14 cellular contexts compared by ENCODE assay signal in genomic region chr1:35187816-35188342, GRCh38. TPM values are rescaled to one million over a fixed set of nuclear protein-coding genes. Genes with fewer than 3 reads are reported as not detected.
DNase-seq lines count a peak whose midpoint lies in the region; ATAC-seq and TF ChIP-seq lines count a peak whose summit lies in the region.
"Had no signal": no experiment of that assay in that cellular context is flagged by ENCODE, and none has a peak within 500 bp of the region (broad histone marks: within the 10 kb centered on the region; RNA-seq: fewer than 3 reads in every experiment).

No MANE protein-coding gene starts in this region.

- H3K36me3 Mint-ChIP-seq in Calu3 (ENCODE audit: insufficient read depth, unreplicated experiment) (peaks cover 99% of the 10 kb centered on the region), mesothelial cell of epicardium (peaks cover 69% of the 10 kb centered on the region)
- peaks cover 95% of the 10 kb centered on the region for H3K36me3 Mint-ChIP-seq in activated T-helper 17 cell treated with anti-CD3 and anti-CD28 coated beads, Interleukin-2, amount 50 U/mL, for 72 hours (ENCODE audit: low read depth)

- CTCF ChIA-PET in AG04450 (lab: Charles Lee) (no interaction called here), Calu3 (lab: Charles Lee) (no interaction called here)

- H3K27me3 Mint-ChIP-seq in Calu3 (ENCODE audit: unreplicated experiment) (no peaks in the 10 kb centered on the region), mesothelial cell of epicardium (ENCODE audit: low read depth) (no peaks in the 10 kb centered on the region)
- H3K27me3 Mint-ChIP-seq in activated T-helper 17 cell treated with anti-CD3 and anti-CD28 coated beads, Interleukin-2, amount 50 U/mL, for 72 hours, result no peaks in the 10 kb centered on the region

- H3K27me3 ChIP-seq in AG04450 (ENCODE audit: control insufficient read depth, insufficient read depth, low read length), result no peaks in the 10 kb centered on the region
- H3K27me3 ChIP-seq: gastrocnemius medialis, right atrium auricular region had no signal

- no peak for ATAC-seq in activated T-helper 17 cell treated with anti-CD3 and anti-CD28 coated beads, Interleukin-2, amount 50 U/mL, for 72 hours (replicated peaks)
- ATAC-seq in HG03520 (IDR thresholded peaks at IDR 0.05; ENCODE audit: unreplicated experiment) (no peak), GM21360 (IDR thresholded peaks at IDR 0.05; ENCODE audit: unreplicated experiment) (no peak)
- ATAC-seq: gastrocnemius medialis, mucosa of descending colon, Panc1 had no signal

- intact Hi-C loops in Calu3 (cut with micrococcal nuclease; ENCODE audit: unreplicated experiment), result no loop called here

- POLR2A ChIA-PET in AG04450 (lab: Yijun Ruan, JAX), result no interaction called here

- H3K27ac Mint-ChIP-seq in Calu3 (ENCODE audit: unreplicated experiment) (peak overlapping the region; percentile 31), mesothelial cell of epicardium (peak overlapping the region; percentile 0)
- peak overlapping the region; percentile 89 for H3K27ac Mint-ChIP-seq in activated T-helper 17 cell treated with anti-CD3 and anti-CD28 coated beads, Interleukin-2, amount 50 U/mL, for 72 hours

- H3K4me3 Mint-ChIP-seq in Calu3 (ENCODE audit: low read depth, unreplicated experiment) (peak overlapping the region; percentile 93), mesothelial cell of epicardium (peak overlapping the region; percentile 14)
- peak overlapping the region; percentile 91 for H3K4me3 Mint-ChIP-seq in activated T-helper 17 cell treated with anti-CD3 and anti-CD28 coated beads, Interleukin-2, amount 50 U/mL, for 72 hours

- no peaks in the 10 kb centered on the region for H3K9me3 ChIP-seq in AG04450 (ENCODE audit: control insufficient read depth, insufficient read depth, low read length)
- H3K9me3 ChIP-seq: gastrocnemius medialis, mucosa of descending colon, right atrium auricular region had no signal

- H3K27ac ChIP-seq in AG04450 (ENCODE audit: low read depth, low read length), result no peak overlapping the region
- H3K27ac ChIP-seq: C4-2B, right atrium auricular region had no signal

- no peak for DNase-seq in AG04450 (ENCODE audit: low read depth, low spot score)
- DNase-seq in Calu3, result no peak
- DNase-seq in mesothelial cell of epicardium (ENCODE audit: low spot score in 2 of 2, unreplicated experiment in 2 of 2), result no peak
- DNase-seq in activated gamma-delta T cell (lab: John Stamatoyannopoulos, UW), result no peak
- no peak for DNase-seq in NCI-H748 treated with DMSO at 0.1 percent for 48 hours (lab: John Stamatoyannopoulos, UW)
- DNase-seq: activated CD4-positive, alpha-beta T cell treated with anti-CD3 and anti-CD28 coated beads, Interleukin-2, amount 50 U/mL, for 4 hours; gastrocnemius medialis; mucosa of descending colon had no signal

- BruUV-seq in Calu3 (replicated peaks; lab: Mats Ljungman, UMichigan), result no TSS peak

- H3K4me3 ChIP-seq in AG04450 (ENCODE audit: low read depth, low read length), result 0 out of 2 replicates have a peak overlapping the region, but pooled peaks have one; percentile 7
- H3K4me3 ChIP-seq: gastrocnemius medialis, mucosa of descending colon, right atrium auricular region had no signal

- no peaks in the 10 kb centered on the region for H3K9me3 Mint-ChIP-seq in Calu3 (ENCODE audit: low read depth, unreplicated experiment)
- no peaks in the 10 kb centered on the region for H3K9me3 Mint-ChIP-seq in activated T-helper 17 cell treated with anti-CD3 and anti-CD28 coated beads, Interleukin-2, amount 50 U/mL, for 72 hours
- no peaks in the 10 kb centered on the region for H3K9me3 Mint-ChIP-seq in mesothelial cell of epicardium

- H3K4me1 Mint-ChIP-seq in Calu3 (ENCODE audit: low read depth, unreplicated experiment) (peaks cover 51% of the 10 kb centered on the region), mesothelial cell of epicardium (peaks cover 66% of the 10 kb centered on the region)
- peaks cover 67% of the 10 kb centered on the region for H3K4me1 Mint-ChIP-seq in activated T-helper 17 cell treated with anti-CD3 and anti-CD28 coated beads, Interleukin-2, amount 50 U/mL, for 72 hours

- TF ChIP-seq CTCF in AG04450 (IDR thresholded peaks at IDR 0.05; ENCODE audit: low read depth, low read length) (no peak), Calu3 (IDR thresholded peaks at IDR 0.05; ENCODE audit: unreplicated experiment) (no peak), mesothelial cell of epicardium (IDR thresholded peaks at IDR 0.05; ENCODE audit: unreplicated experiment) (no peak)

RNA-seq across cellular contexts. Expression of gene SFPQ, which starts 5.1 kb away (rescaled TPM):
- 107 and 126 TPM in 2 replicates for polyA plus RNA-seq in AG04450 (2011; rRNA removed)
- polyA minus RNA-seq in AG04450 (2011; rRNA and poly(A)+ RNA removed), result 48.4 and 93.0 TPM in 2 replicates
- 328 and 369 TPM in 2 replicates for total RNA-seq in Calu3 (2022)
- total RNA-seq in activated T-helper 17 cell treated with anti-CD3 and anti-CD28 coated beads, Interleukin-2, amount 50 U/mL, for 72 hours, result 100 to 1,000 TPM; 228 to 318 TPM
- 783 to 793 TPM (median 785 TPM) in 3 replicates for total RNA-seq in mesothelial cell of epicardium

Comparison
In these comparisons a context has a peak if more than half of its experiments do, and no peak if none do; other contexts are left out.
1. H3K27ac Mint-ChIP-seq: peak in every context shown above with its lines; median percentile 89 in activated T-helper 17 cell treated with anti-CD3 and anti-CD28 coated beads, Interleukin-2, amount 50 U/mL, for 72 hours; 31 in Calu3; 0 in mesothelial cell of epicardium.
2. H3K4me3 Mint-ChIP-seq: peak in every context shown above with its lines; median percentile 93 in Calu3; 91 in activated T-helper 17 cell treated with anti-CD3 and anti-CD28 coated beads, Interleukin-2, amount 50 U/mL, for 72 hours; 14 in mesothelial cell of epicardium.